Comparison of ENCODE assay signal across 1 cellular context in genomic region chr16:77171750-77172635, GRCh38.
TF ChIP-seq lines count a peak whose summit lies in the region.

No MANE protein-coding gene starts in this region.

TF ChIP-seq in neural cell, 6 proteins besides CTCF, POLR2A, EP300 and RAD21:
- TF ChIP-seq REST (IDR thresholded peaks at IDR 0.05; ENCODE audit: borderline replicate concordance) (no peak), MXI1 (conservative IDR thresholded peaks at IDR 0.05; ENCODE audit: poor library complexity, severe bottlenecking) (no peak), EZH2 (IDR thresholded peaks at IDR 0.05; ENCODE audit: borderline replicate concordance, insufficient read depth, low read length, poor library complexity, severe bottlenecking) (no peak), TAF1 (IDR thresholded peaks at IDR 0.05; ENCODE audit: low read depth) (no peak), SMC3 (conservative IDR thresholded peaks at IDR 0.05; ENCODE audit: poor library complexity) (peak; percentile 92)
